1 cellular context compared by ENCODE assay signal in genomic region chr1:155185783-155186265, GRCh38.
TF ChIP-seq lines count a peak whose summit lies in the region.

No MANE protein-coding gene starts in this region.

TF ChIP-seq in SK-N-SH, 30 proteins besides CTCF, POLR2A, EP300 and RAD21:
- TF ChIP-seq NRF1 (IDR thresholded peaks at IDR 0.05; ENCODE audit: low read depth, low read length), result no peak
